8 cellular contexts compared by ENCODE assay signal in the genomic region with DNA sequence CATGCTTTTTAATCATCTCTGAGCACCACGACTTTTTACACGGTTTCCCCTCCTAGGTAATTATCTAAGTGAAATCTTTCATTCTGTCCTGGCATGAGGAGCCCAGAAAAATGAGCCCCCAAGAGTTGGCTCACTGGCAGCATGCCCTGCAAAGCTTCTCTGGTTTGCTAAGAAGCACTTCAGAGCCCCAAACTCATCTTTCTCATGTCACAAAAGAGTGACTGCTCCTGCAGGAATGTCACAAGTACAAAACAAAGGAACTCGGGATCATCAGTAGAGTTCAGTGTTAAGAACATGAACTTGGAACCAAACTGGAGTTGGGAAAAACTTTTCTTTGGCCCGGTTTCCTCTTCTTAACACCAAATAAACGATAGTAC.
DNase-seq lines count a peak whose midpoint lies in the region; ATAC-seq and TF ChIP-seq lines count a peak whose summit lies in the region.

No MANE protein-coding gene starts in this region.

- DNase-seq in BE2C: no peak
- DNase-seq in MG63: no peak
- no peak for DNase-seq in effector memory CD4-positive, alpha-beta T cell
- no peak for DNase-seq in nephron progenitor cell
- DNase-seq in GM10248 (ENCODE audit: extremely low spot score): no peak
- DNase-seq in DMS79 treated with DMSO at 0.1 percent for 48 hours (lab: John Stamatoyannopoulos, UW): no peak

- H3K4me3 ChIP-seq in BE2C (ENCODE audit: low read depth, low read length) (peak overlapping the region; percentile 69), MG63 (peak overlapping the region; percentile 52)
- peak overlapping the region; percentile 70 for H3K4me3 ChIP-seq in effector memory CD4-positive, alpha-beta T cell (ENCODE audit: insufficient read depth, low read depth, low read length, poor library complexity, severe bottlenecking)

- no peaks in the 10 kb centered on the region for H3K9me3 Mint-ChIP-seq in nephron progenitor cell

- peaks cover 22% of the 10 kb centered on the region for H3K27me3 Mint-ChIP-seq in nephron progenitor cell (ENCODE audit: low read depth, poor library complexity)

- TF ChIP-seq CTCF in BE2C (IDR thresholded peaks at IDR 0.05; ENCODE audit: low read depth, low read length) (no peak), nephron progenitor cell (IDR thresholded peaks at IDR 0.05) (no peak), GM10248 (IDR thresholded peaks at IDR 0.05; ENCODE audit: control extremely low read depth, extremely low read depth, low read depth, missing control alignments) (no peak)

- peak overlapping the region; percentile 79 for H3K4me3 Mint-ChIP-seq in nephron progenitor cell

- no peak overlapping the region for H3K27ac Mint-ChIP-seq in nephron progenitor cell

- H3K36me3 ChIP-seq in BE2C (no peaks in the 10 kb centered on the region), MG63 (no peaks in the 10 kb centered on the region)
- H3K36me3 ChIP-seq in effector memory CD4-positive, alpha-beta T cell (ENCODE audit: control insufficient read depth, insufficient read depth, low read length): no peaks in the 10 kb centered on the region

- no peaks in the 10 kb centered on the region for H3K36me3 Mint-ChIP-seq in nephron progenitor cell (ENCODE audit: low read depth)

- ATAC-seq in GM19397 (IDR thresholded peaks at IDR 0.05; ENCODE audit: unreplicated experiment): no peak
- no peak for ATAC-seq in GM21526 (IDR thresholded peaks at IDR 0.05; ENCODE audit: low FRiP score, unreplicated experiment)

- no peaks in the 10 kb centered on the region for H3K4me1 ChIP-seq in BE2C
- H3K4me1 ChIP-seq in effector memory CD4-positive, alpha-beta T cell (ENCODE audit: control insufficient read depth, insufficient read depth, low read length, poor library complexity, severe bottlenecking): peaks cover 6% of the 10 kb centered on the region

- CTCF ChIA-PET in GM10248 (lab: Yijun Ruan, JAX): interaction anchor here (1.3 kb wide), 1 partner anchor 33 kb away, joined by 3 read pairs; no protein-coding TSS in a partner anchor

- H3K27ac ChIP-seq in effector memory CD4-positive, alpha-beta T cell (ENCODE audit: insufficient read depth, low read length, poor library complexity, severe bottlenecking): peak overlapping the region; percentile 73

- H3K4me1 Mint-ChIP-seq in nephron progenitor cell: peaks cover 56% of the 10 kb centered on the region

- H3K9me3 ChIP-seq in BE2C (no peaks in the 10 kb centered on the region), MG63 (no peaks in the 10 kb centered on the region)
- no peaks in the 10 kb centered on the region for H3K9me3 ChIP-seq in effector memory CD4-positive, alpha-beta T cell (ENCODE audit: control insufficient read depth, low read length)

- H3K27me3 ChIP-seq in BE2C (peaks cover 37% of the 10 kb centered on the region), MG63 (peaks cover 3% of the 10 kb centered on the region; the same call in 1 of the 2 replicates)
- H3K27me3 ChIP-seq in effector memory CD4-positive, alpha-beta T cell (replicated peaks; ENCODE audit: control insufficient read depth, insufficient read depth, low read length, poor library complexity, severe bottlenecking): no peaks in the 10 kb centered on the region

- POLR2A ChIA-PET in GM10248 (lab: Yijun Ruan, JAX): no interaction called here
